In genomic region chr6:156699017-156699421, GRCh38 we compare ENCODE assay signal across 9 cellular contexts.
DNase-seq lines count a peak whose midpoint lies in the region; ATAC-seq and TF ChIP-seq lines count a peak whose summit lies in the region.
"Had no signal": no experiment of that assay in that cellular context is flagged by ENCODE, and none has a peak within 500 bp of the region (broad histone marks: within the 10 kb centered on the region; RNA-seq: fewer than 3 reads in every experiment).

No MANE protein-coding gene starts in this region.

- H3K36me3 ChIP-seq in GM06990 (ENCODE audit: control insufficient read depth, insufficient read depth, low read length), result no peaks in the 10 kb centered on the region
- no peaks in the 10 kb centered on the region for H3K36me3 ChIP-seq in Karpas-422 (ENCODE audit: insufficient read depth, low read length)
- H3K36me3 ChIP-seq in colonic mucosa, result no peaks in the 10 kb centered on the region
- H3K36me3 ChIP-seq in prostate gland, result no peaks in the 10 kb centered on the region

- no peaks in the 10 kb centered on the region for H3K27me3 ChIP-seq in GM06990 (replicated peaks; ENCODE audit: control insufficient read depth, insufficient read depth, low read length)
- no peaks in the 10 kb centered on the region for H3K27me3 ChIP-seq in Karpas-422 (ENCODE audit: low read length)
- H3K27me3 ChIP-seq in colonic mucosa, result no peaks in the 10 kb centered on the region
- H3K27me3 ChIP-seq in prostate gland (replicated peaks; ENCODE audit: insufficient read depth), result no peaks in the 10 kb centered on the region

- intact Hi-C loops in colonic mucosa (cut with DNase I) (no loop called here), prostate gland (cut with DNase I) (no loop called here)

- no peaks in the 10 kb centered on the region for H3K79me2 ChIP-seq in Karpas-422 (ENCODE audit: low read length)

- peak overlapping the region; percentile 56 for H3K4me3 ChIP-seq in GM06990 (replicated peaks; ENCODE audit: low read depth, low read length)
- peak overlapping the region; percentile 39 for H3K4me3 ChIP-seq in Karpas-422 (ENCODE audit: low read length)
- no peak overlapping the region for H3K4me3 ChIP-seq in fibroblast of mammary gland (ENCODE audit: control insufficient read depth, low read depth, low read length)
- no peak overlapping the region for H3K4me3 ChIP-seq in colonic mucosa
- H3K4me3 ChIP-seq in prostate gland, result no peak overlapping the region

- H3K9me2 ChIP-seq in Karpas-422 (replicated peaks; ENCODE audit: insufficient read depth, low read length), result no peaks in the 10 kb centered on the region

- H4K20me1 ChIP-seq in Karpas-422 (ENCODE audit: insufficient read depth, low read depth, low read length), result no peaks in the 10 kb centered on the region

- H3K9ac ChIP-seq in Karpas-422 (ENCODE audit: low read length) (0 out of 2 replicates have a peak overlapping the region, but pooled peaks have one; percentile 35), colonic mucosa (ENCODE audit: low read depth in 2 of 2, low read length in 2 of 2) (no peak overlapping the region)

- TF ChIP-seq POLR2A in prostate gland (IDR thresholded peaks at IDR 0.05), result no peak

- TF ChIP-seq CTCF in GM06990 (IDR thresholded peaks at IDR 0.05; ENCODE audit: insufficient read depth, low read length, poor library complexity, severe bottlenecking) (no peak), fibroblast of mammary gland (conservative IDR thresholded peaks at IDR 0.05; ENCODE audit: control insufficient read depth, insufficient read depth, low read depth, low read length) (no peak), colonic mucosa (IDR thresholded peaks at IDR 0.05) (no peak), prostate gland (IDR thresholded peaks at IDR 0.05) (no peak)

- H3K27ac ChIP-seq in Karpas-422 (ENCODE audit: low read length) (peak overlapping the region; percentile 91; the same call in 1 of the 2 replicates), colonic mucosa (no peak overlapping the region), prostate gland (no peak overlapping the region)

- H3K4me2 ChIP-seq in Karpas-422 (ENCODE audit: low read depth, low read length, poor library complexity, severe bottlenecking), result peak overlapping the region; percentile 70

- peak; percentile 67 for DNase-seq in GM06990 (ENCODE audit: extremely low read depth, insufficient read length)
- peak; percentile 15 for DNase-seq in H4 (ENCODE audit: low spot score)
- peak; percentile 52 for DNase-seq in Karpas-422
- DNase-seq in fibroblast of mammary gland (ENCODE audit: low read depth), result peak; percentile 83
- no peak for DNase-seq in colonic mucosa
- DNase-seq in prostate gland (ENCODE audit: low spot score), result no peak
- DNase-seq in NCI-H526 treated with DMSO at 0.1 percent for 48 hours (lab: John Stamatoyannopoulos, UW), result no peak
- DNase-seq: activated CD4-positive, alpha-beta T cell treated with anti-CD3 and anti-CD28 coated beads, Interleukin-2, amount 10 ng/mL, durations not matched to agents 7 days and 5 days had no signal

- no peak for ATAC-seq in GM18517 (IDR thresholded peaks at IDR 0.05; ENCODE audit: unreplicated experiment)

- peak overlapping the region; percentile 49 for H2AFZ ChIP-seq in Karpas-422 (ENCODE audit: low read length)

- 80% methylated on average over 5 of the region's 5 CpGs for whole genome bisulfite sequencing in prostate gland

- H3K4me1 ChIP-seq in Karpas-422 (ENCODE audit: low read length) (peaks cover 40% of the 10 kb centered on the region), colonic mucosa (no peaks in the 10 kb centered on the region), prostate gland (replicated peaks) (no peaks in the 10 kb centered on the region)

- H3K9me3 ChIP-seq in Karpas-422 (ENCODE audit: low read length), result no peaks in the 10 kb centered on the region
- H3K9me3 ChIP-seq in colonic mucosa, result no peaks in the 10 kb centered on the region
- no peaks in the 10 kb centered on the region for H3K9me3 ChIP-seq in prostate gland

Comparison
In these comparisons a context has a peak if more than half of its experiments do, and no peak if none do; other contexts are left out.
1. DNase-seq: peak in GM06990 (single experiment), H4 (single experiment), Karpas-422 (single experiment) and fibroblast of mammary gland (single experiment); none in colonic mucosa (single experiment), prostate gland (single experiment) and NCI-H526 treated with DMSO at 0.1 percent for 48 hours (single experiment).
2. H3K4me3 ChIP-seq: peak in GM06990 (single experiment) and Karpas-422 (single experiment); none in fibroblast of mammary gland (single experiment), colonic mucosa (single experiment) and prostate gland (0 of 2).